ENCODE assay signal across 8 cellular contexts in genomic region chr15:67722418-67722817, GRCh38.
"Had no signal": no experiment of that assay in that cellular context is flagged by ENCODE, and none has a peak within 500 bp of the region (broad histone marks: within the 10 kb centered on the region; RNA-seq: fewer than 3 reads in every experiment).

No MANE protein-coding gene starts in this region.

- H3K4me3 Mint-ChIP-seq: IgD-negative memory B cell had no signal

- H3K27ac Mint-ChIP-seq: IgD-negative memory B cell had no signal

- FAIRE-seq: HepG2, HTR-8/SVneo, K562 had no signal

- ATAC-seq: HepG2, K562 had no signal

- H3K27ac ChIP-seq: HL-60 had no signal

- H3K9me3 Mint-ChIP-seq: IgD-negative memory B cell had no signal

- DNase-seq: IMR-90, KBM-7, KG1 had no signal

- H3K4me3 ChIP-seq: K562 had no signal

- H3K27me3 Mint-ChIP-seq: IgD-negative memory B cell had no signal
